In genomic region chr20:54263266-54263665, GRCh38 we compare ENCODE assay signal across 22 cellular contexts. TPM values are rescaled to one million over a fixed set of nuclear protein-coding genes. Genes with fewer than 3 reads are reported as not detected.
DNase-seq lines count a peak whose midpoint lies in the region; ATAC-seq, FAIRE-seq and TF ChIP-seq lines count a peak whose summit lies in the region.
"Had no signal": no experiment of that assay in that cellular context is flagged by ENCODE, and none has a peak within 500 bp of the region (broad histone marks: within the 10 kb centered on the region; RNA-seq: fewer than 3 reads in every experiment).

No MANE protein-coding gene starts in this region.

- H3K4me3 ChIP-seq in ACC112 (ENCODE audit: low read depth, low read length) (no peak overlapping the region), fibroblast of villous mesenchyme (ENCODE audit: low read depth, low read length) (no peak overlapping the region)
- H3K4me3 ChIP-seq: A549, BLaER1, GM23338, HAP-1 had no signal

- DNase-seq in H4 (ENCODE audit: low spot score) (peak; percentile 42), fibroblast of villous mesenchyme (ENCODE audit: low read depth) (peak; percentile 26), NCI-H2107 (lab: John Stamatoyannopoulos, UW) (no peak)
- DNase-seq: 8988T; Caco-2; CD4-positive, CD25-positive, alpha-beta regulatory T cell; CD8-positive, alpha-beta T cell; DMS153; DND-41; HFFc6 had no signal

- H3K27ac ChIP-seq in ACC112 (ENCODE audit: low read depth, low read length), result no peak overlapping the region
- H3K27ac ChIP-seq: A549, BLaER1, C4-2B had no signal

- H3K79me2 ChIP-seq in ACC112 (ENCODE audit: control insufficient read depth, insufficient read depth, low read length, unreplicated experiment), result no peaks in the 10 kb centered on the region

- no peak for TF ChIP-seq CTCF in fibroblast of villous mesenchyme (IDR thresholded peaks at IDR 0.05; ENCODE audit: insufficient read depth, low read depth, low read length)

- ATAC-seq in GM21390 (IDR thresholded peaks at IDR 0.05; ENCODE audit: unreplicated experiment) (no peak), HG03196 (IDR thresholded peaks at IDR 0.05; ENCODE audit: unreplicated experiment) (no peak)
- ATAC-seq: A549; CD8-positive, alpha-beta T cell; GM23338 had no signal

- H3K27me3 ChIP-seq in ACC112 (ENCODE audit: insufficient read depth, low read length), result no peaks in the 10 kb centered on the region
- H3K27me3 ChIP-seq: BLaER1 had no signal

- peaks cover 19% of the 10 kb centered on the region for H3K4me1 ChIP-seq in ACC112 (ENCODE audit: control insufficient read depth, insufficient read depth, low read length, unreplicated experiment)
- H3K4me1 ChIP-seq: HAP-1 had no signal

- peak overlapping the region; percentile 59 for H2AFZ ChIP-seq in ACC112 (ENCODE audit: low read length, unreplicated experiment)
- H2AFZ ChIP-seq: GM23338 had no signal

- H3K36me3 ChIP-seq in ACC112 (ENCODE audit: insufficient read depth, low read length), result no peaks in the 10 kb centered on the region
- H3K36me3 ChIP-seq: BLaER1, HAP-1 had no signal

- peak; percentile 70 for FAIRE-seq in endometrium (lab: Jason Lieb, UNC)
- FAIRE-seq: A549, G401.6, GM12892, H54 had no signal

RNA-seq across cellular contexts. Expression of gene PFDN4, which starts 55.4 kb away (rescaled TPM):
- 147 and 169 TPM in 2 replicates for total RNA-seq in H4 (2014; rRNA removed; shearing (Covaris generic))
- total RNA-seq in fibroblast of villous mesenchyme, result 82.0 and 130 TPM in 2 replicates
